15 cellular contexts compared by ENCODE assay signal in genomic region chr10:92850186-92850585, GRCh38. TPM values are rescaled to one million over a fixed set of nuclear protein-coding genes. Genes with fewer than 3 reads are reported as not detected.
A peak's percentile ranks its signal among the peaks of the same experiment; 100 is the strongest.
DNase-seq lines count a peak whose midpoint lies in the region; ATAC-seq and TF ChIP-seq lines count a peak whose summit lies in the region.
"Had no signal": no experiment of that assay in that cellular context is flagged by ENCODE, and none has a peak within 500 bp of the region (broad histone marks: within the 10 kb centered on the region; RNA-seq: fewer than 3 reads in every experiment).

No MANE protein-coding gene starts in this region.

- H3K9ac ChIP-seq in Karpas-422 (ENCODE audit: low read length) (no peak overlapping the region), neural cell (ENCODE audit: low read length) (no peak overlapping the region)

- intact Hi-C loops in left lung (cut with DNase I): no loop called here

- H3K4me1 ChIP-seq in DOHH2 (ENCODE audit: control insufficient read depth, low read length) (peaks cover 20% of the 10 kb centered on the region), Karpas-422 (ENCODE audit: low read length) (peaks cover 15% of the 10 kb centered on the region), left lung (peaks cover 0 to 40% of the 10 kb centered on the region in 2 donors)

- no peaks in the 10 kb centered on the region for H3K9me2 ChIP-seq in DOHH2 (replicated peaks; ENCODE audit: control insufficient read depth, low read length)
- no peaks in the 10 kb centered on the region for H3K9me2 ChIP-seq in Karpas-422 (replicated peaks; ENCODE audit: insufficient read depth, low read length)
- H3K9me2 ChIP-seq in neural cell (ENCODE audit: insufficient read depth, low read length): no peaks in the 10 kb centered on the region

- H3K9me3 ChIP-seq in DOHH2 (ENCODE audit: control insufficient read depth, insufficient read depth, low read length): no peaks in the 10 kb centered on the region
- no peaks in the 10 kb centered on the region for H3K9me3 ChIP-seq in Karpas-422 (ENCODE audit: low read length)
- H3K9me3 ChIP-seq in neural cell (ENCODE audit: low read length): no peaks in the 10 kb centered on the region
- H3K9me3 ChIP-seq in left lung: no peaks in the 10 kb centered on the region

- H3K27me3 ChIP-seq in DOHH2 (ENCODE audit: control insufficient read depth, low read length): peaks cover 14% of the 10 kb centered on the region
- H3K27me3 ChIP-seq in Karpas-422 (ENCODE audit: low read length): no peaks in the 10 kb centered on the region
- no peaks in the 10 kb centered on the region for H3K27me3 ChIP-seq in neural cell (ENCODE audit: insufficient read depth, low read depth, low read length)
- H3K27me3 ChIP-seq in left lung: no peaks in the 10 kb centered on the region

- no peak overlapping the region for H2AFZ ChIP-seq in Karpas-422 (ENCODE audit: low read length)
- no peak overlapping the region for H2AFZ ChIP-seq in neural cell (ENCODE audit: low read depth, low read length)

- no peak for TF ChIP-seq EP300 in neural cell (conservative IDR thresholded peaks at IDR 0.05; ENCODE audit: poor library complexity, severe bottlenecking)

- no peak for ATAC-seq in left lung
- ATAC-seq: naive thymus-derived CD8-positive, alpha-beta T cell; Panc1; psoas muscle had no signal

- no peaks in the 10 kb centered on the region for H3K36me3 ChIP-seq in DOHH2 (ENCODE audit: control insufficient read depth, low read length)
- no peaks in the 10 kb centered on the region for H3K36me3 ChIP-seq in Karpas-422 (ENCODE audit: insufficient read depth, low read length)
- no peaks in the 10 kb centered on the region for H3K36me3 ChIP-seq in neural cell (ENCODE audit: insufficient read depth, low read length)
- no peaks in the 10 kb centered on the region for H3K36me3 ChIP-seq in left lung

- no peaks in the 10 kb centered on the region for H4K20me1 ChIP-seq in DOHH2 (ENCODE audit: control insufficient read depth, insufficient read depth, low read depth, low read length)
- no peaks in the 10 kb centered on the region for H4K20me1 ChIP-seq in Karpas-422 (ENCODE audit: insufficient read depth, low read depth, low read length)
- H4K20me1 ChIP-seq in neural cell (ENCODE audit: insufficient read depth): no peaks in the 10 kb centered on the region

- H3F3A ChIP-seq in DOHH2 (ENCODE audit: control insufficient read depth, insufficient read depth) (peaks cover 6% of the 10 kb centered on the region), neural cell (ENCODE audit: insufficient read depth, low read length, poor library complexity, severe bottlenecking) (no peaks in the 10 kb centered on the region)

- H3K4me2 ChIP-seq in DOHH2 (ENCODE audit: low read length) (peak overlapping the region; percentile 87; the same call in 1 of the 2 replicates), Karpas-422 (ENCODE audit: low read depth, low read length, poor library complexity, severe bottlenecking) (peak overlapping the region; percentile 79), neural cell (ENCODE audit: low read length) (peak overlapping the region; percentile 93)

- DNase-seq in Karpas-422 (no peak), SW480 (ENCODE audit: low spot score) (peak; percentile 8), kidney tubule cell (ENCODE audit: low spot score) (no peak), left lung (no peak), NCI-H2227 (lab: John Stamatoyannopoulos, UW; ENCODE audit: unreplicated experiment) (no peak)
- DNase-seq: activated CD4-positive, alpha-beta T cell treated with anti-CD3 and anti-CD28 coated beads, Interleukin-2, amount 50 U/mL, for 1 hour; hypothalamus; kidney glomerular epithelial cell; mesendoderm; naive thymus-derived CD8-positive, alpha-beta T cell; NCI-H69; psoas muscle had no signal

- H3K27ac ChIP-seq in DOHH2 (ENCODE audit: low read depth, low read length): no peak overlapping the region
- H3K27ac ChIP-seq in Karpas-422 (ENCODE audit: low read length): no peak overlapping the region
- H3K27ac ChIP-seq in neural cell (ENCODE audit: low read length): no peak overlapping the region
- H3K27ac ChIP-seq in left lung: no peak overlapping the region
- H3K27ac ChIP-seq: psoas muscle had no signal

- TF ChIP-seq RAD21 in neural cell (conservative IDR thresholded peaks at IDR 0.05): no peak

- H3K4me3 ChIP-seq in DOHH2 (ENCODE audit: low read length): no peak overlapping the region
- H3K4me3 ChIP-seq in Karpas-422 (ENCODE audit: low read length): 0 out of 2 replicates have a peak overlapping the region, but pooled peaks have one; percentile 81
- peak overlapping the region; percentile 97 for H3K4me3 ChIP-seq in neural cell (ENCODE audit: low read length)
- no peak overlapping the region for H3K4me3 ChIP-seq in left lung

- TF ChIP-seq CTCF in DOHH2 (IDR thresholded peaks at IDR 0.05; ENCODE audit: low read depth, low read length, poor library complexity, severe bottlenecking): no peak
- no peak for TF ChIP-seq CTCF in neural cell (IDR thresholded peaks at IDR 0.05; ENCODE audit: poor library complexity, severe bottlenecking)
- TF ChIP-seq CTCF in left lung (IDR thresholded peaks at IDR 0.05): no peak

- H3K79me2 ChIP-seq in DOHH2 (ENCODE audit: control insufficient read depth, low read length) (peaks cover 19% of the 10 kb centered on the region), Karpas-422 (ENCODE audit: low read length) (peaks cover 4% of the 10 kb centered on the region; the same call in 1 of the 2 replicates), neural cell (replicated peaks; ENCODE audit: insufficient read depth, low read length) (peaks cover 33% of the 10 kb centered on the region)

TF ChIP-seq in neural cell, 6 proteins besides CTCF, POLR2A, EP300 and RAD21:
- TF ChIP-seq REST (IDR thresholded peaks at IDR 0.05; ENCODE audit: borderline replicate concordance): no peak
- TF ChIP-seq POLR2AphosphoS5 (IDR thresholded peaks at IDR 0.05): no peak
- TF ChIP-seq TAF1 (IDR thresholded peaks at IDR 0.05; ENCODE audit: low read depth): no peak
- TF ChIP-seq SMC3 (conservative IDR thresholded peaks at IDR 0.05; ENCODE audit: poor library complexity): no peak
- TF ChIP-seq EZH2 (IDR thresholded peaks at IDR 0.05; ENCODE audit: borderline replicate concordance, insufficient read depth, low read length, poor library complexity, severe bottlenecking): no peak
- TF ChIP-seq MXI1 (conservative IDR thresholded peaks at IDR 0.05; ENCODE audit: poor library complexity, severe bottlenecking): no peak
TF ChIP-seq in neural cell: peak in this region for 0.

RNA-seq across cellular contexts. Expression of gene EXOC6, which starts 1.9 kb away (rescaled TPM):
- total RNA-seq in Karpas-422 (2014; rRNA removed; shearing (Covaris generic); ENCODE audit: low replicate concordance): 18.0 and 520 TPM in 2 replicates
- 26.3 and 26.7 TPM in 2 replicates for polyA plus RNA-seq in neural cell
- 59.6 and 69.1 TPM in 2 replicates for polyA minus RNA-seq in neural cell
- 10 to 100 TPM; 19.0 to 24.0 TPM for total RNA-seq in left lung

Comparison
In these comparisons a context has a peak if more than half of its experiments do, and no peak if none do; other contexts are left out.
1. H3K4me3 ChIP-seq: peak in Karpas-422 (single experiment) and neural cell (single experiment); none in DOHH2 (single experiment) and left lung (0 of 2).
2. Peak in every context shown above with its lines, with median percentiles within 50 percentile points of each other: H3K4me2 ChIP-seq.